Comparison of ENCODE assay signal across 1 cellular context in genomic region chr17:8332688-8333087, GRCh38.
TF ChIP-seq lines count a peak whose summit lies in the region.

No MANE protein-coding gene starts in this region.

TF ChIP-seq in K562, 482 proteins besides CTCF, POLR2A, EP300 and RAD21:
- TF ChIP-seq ZNF76 (CRISPR knock-in tag; IDR thresholded peaks at IDR 0.05; ENCODE audit: borderline replicate concordance) (no peak), ELK3 (CRISPR knock-in tag; IDR thresholded peaks at IDR 0.05) (no peak), SFPQ (IDR thresholded peaks at IDR 0.05; ENCODE audit: low read depth, low read length) (no peak), SMAD2 (IDR thresholded peaks at IDR 0.05; ENCODE audit: low read depth, low read length) (no peak), NR3C1 (CRISPR knock-in tag; IDR thresholded peaks at IDR 0.05) (no peak), KDM5B (IDR thresholded peaks at IDR 0.05; ENCODE audit: insufficient replicate concordance, low read depth, low read length) (no peak), ZC3H8 (IDR thresholded peaks at IDR 0.05) (no peak), CXXC5 (CRISPR knock-in tag; IDR thresholded peaks at IDR 0.05) (no peak), ARNT (IDR thresholded peaks at IDR 0.05) (no peak), ZBTB17 (CRISPR knock-in tag; IDR thresholded peaks at IDR 0.05) (no peak), ZNF407 (IDR thresholded peaks at IDR 0.05; ENCODE audit: low read depth) (no peak), HMGN3 (IDR thresholded peaks at IDR 0.05; ENCODE audit: borderline replicate concordance, extremely low read depth, insufficient read length, low read depth, low read length) (no peak), ELF1 (tag; IDR thresholded peaks at IDR 0.05) (no peak), CEBPB (tag; IDR thresholded peaks at IDR 0.05) (no peak), CREM (IDR thresholded peaks at IDR 0.05; ENCODE audit: low read depth) (no peak), ZNF507 (tag; conservative IDR thresholded peaks at IDR 0.05) (no peak)
- TF ChIP-seq, protein P1, sequence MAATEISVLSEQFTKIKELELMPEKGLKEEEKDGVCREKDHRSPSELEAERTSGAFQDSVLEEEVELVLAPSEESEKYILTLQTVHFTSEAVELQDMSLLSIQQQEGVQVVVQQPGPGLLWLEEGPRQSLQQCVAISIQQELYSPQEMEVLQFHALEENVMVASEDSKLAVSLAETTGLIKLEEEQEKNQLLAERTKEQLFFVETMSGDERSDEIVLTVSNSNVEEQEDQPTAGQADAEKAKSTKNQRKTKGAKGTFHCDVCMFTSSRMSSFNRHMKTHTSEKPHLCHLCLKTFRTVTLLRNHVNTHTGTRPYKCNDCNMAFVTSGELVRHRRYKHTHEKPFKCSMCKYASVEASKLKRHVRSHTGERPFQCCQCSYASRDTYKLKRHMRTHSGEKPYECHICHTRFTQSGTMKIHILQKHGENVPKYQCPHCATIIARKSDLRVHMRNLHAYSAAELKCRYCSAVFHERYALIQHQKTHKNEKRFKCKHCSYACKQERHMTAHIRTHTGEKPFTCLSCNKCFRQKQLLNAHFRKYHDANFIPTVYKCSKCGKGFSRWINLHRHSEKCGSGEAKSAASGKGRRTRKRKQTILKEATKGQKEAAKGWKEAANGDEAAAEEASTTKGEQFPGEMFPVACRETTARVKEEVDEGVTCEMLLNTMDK (IDR thresholded peaks at IDR 0.05; ENCODE audit: borderline replicate concordance, insufficient read depth, low read depth, low read length, poor library complexity, severe bottlenecking), result no peak
- TF ChIP-seq, protein P2, sequence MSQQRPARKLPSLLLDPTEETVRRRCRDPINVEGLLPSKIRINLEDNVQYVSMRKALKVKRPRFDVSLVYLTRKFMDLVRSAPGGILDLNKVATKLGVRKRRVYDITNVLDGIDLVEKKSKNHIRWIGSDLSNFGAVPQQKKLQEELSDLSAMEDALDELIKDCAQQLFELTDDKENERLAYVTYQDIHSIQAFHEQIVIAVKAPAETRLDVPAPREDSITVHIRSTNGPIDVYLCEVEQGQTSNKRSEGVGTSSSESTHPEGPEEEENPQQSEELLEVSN (IDR thresholded peaks at IDR 0.05; ENCODE audit: borderline replicate concordance in 1 of 2, extremely low read depth in 1 of 2, insufficient read depth in 1 of 2, insufficient read length in 1 of 2, low read depth in 1 of 2, low read length in 1 of 2, poor library complexity in 1 of 2, severe bottlenecking in 1 of 2), result no peak
